In the genomic region with DNA sequence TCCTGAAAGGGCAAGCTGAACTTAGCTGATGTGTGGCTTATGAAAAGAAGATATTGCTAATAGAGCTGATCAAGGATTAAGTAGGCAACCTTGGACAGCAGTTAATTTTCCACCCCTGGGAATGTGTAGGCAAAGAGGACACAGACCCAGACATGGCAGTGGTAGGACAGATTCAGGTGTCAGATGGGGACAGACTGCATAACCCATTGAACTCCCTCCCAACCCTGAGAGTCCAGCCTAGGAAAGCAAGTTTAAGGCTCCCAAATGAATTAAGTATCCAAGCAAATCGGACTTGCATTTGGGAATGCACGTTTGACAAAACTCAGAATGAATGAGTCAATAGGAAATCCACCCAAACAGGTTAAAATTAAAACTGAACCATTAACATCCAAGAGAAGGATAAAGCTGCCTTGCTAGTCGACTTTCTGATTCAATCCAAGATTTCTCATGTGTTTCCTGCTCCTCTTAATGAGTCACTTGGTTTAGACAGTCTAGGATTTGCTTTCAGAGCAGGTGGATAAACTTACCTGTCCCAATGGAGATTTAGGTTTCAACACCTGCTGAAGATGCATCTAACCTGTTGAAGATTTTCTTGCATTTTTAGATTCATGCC, we compare ENCODE assay signal across 16 cellular contexts.
"Had no signal": no experiment of that assay in that cellular context is flagged by ENCODE, and none has a peak within 500 bp of the region (broad histone marks: within the 10 kb centered on the region; RNA-seq: fewer than 3 reads in every experiment).

No MANE protein-coding gene starts in this region.

- H3K9me3 ChIP-seq: spleen, upper lobe of left lung had no signal

- H3K27ac ChIP-seq: dorsolateral prefrontal cortex, spleen, upper lobe of left lung, WERI-Rb-1 had no signal

- DNase-seq: activated CD4-positive, alpha-beta T cell treated with anti-CD3 and anti-CD28 coated beads, Interleukin-2, amount 10 ng/mL, durations not matched to agents 7 days and 5 days; activated CD4-positive, CD25-positive, alpha-beta regulatory T cell treated with anti-CD3 and anti-CD28 coated beads, Interleukin-2, amount 50 U/mL, for 72 hours; activated CD8-positive, alpha-beta T cell treated with anti-CD3 and anti-CD28 coated beads for 36 hours; activated gamma-delta T cell; activated naive CD4-positive, alpha-beta T cell treated with anti-CD3 and anti-CD28 coated beads, Interleukin-2, amount 50 U/mL, for 16 hours; activated naive CD8-positive, alpha-beta T cell treated with anti-CD3 and anti-CD28 coated beads, Interleukin-2, amount 50 U/mL, for 24 hours; dorsolateral prefrontal cortex; kidney; nucleus accumbens; spleen; stimulated activated CD4-positive, alpha-beta T cell treated with anti-CD3 and anti-CD28 coated beads, Interleukin-4, amount 100 ng/mL, for 1 hour; stimulated activated naive CD4-positive, alpha-beta T cell; T-cell; upper lobe of left lung; WERI-Rb-1 had no signal

- H3K27me3 ChIP-seq: dorsolateral prefrontal cortex, spleen, upper lobe of left lung had no signal

- H3K36me3 ChIP-seq: spleen, upper lobe of left lung, WERI-Rb-1 had no signal

- FAIRE-seq: colon, kidney had no signal

- ATAC-seq: activated CD8-positive, alpha-beta T cell treated with anti-CD3 and anti-CD28 coated beads for 36 hours; activated naive CD8-positive, alpha-beta T cell treated with anti-CD3 and anti-CD28 coated beads, Interleukin-2, amount 50 U/mL, for 24 hours; T-cell had no signal

- H3K4me1 ChIP-seq: spleen, upper lobe of left lung had no signal

- H3K4me3 ChIP-seq: dorsolateral prefrontal cortex, spleen, upper lobe of left lung had no signal
